ENCODE assay signal across 8 cellular contexts in the genomic region with DNA sequence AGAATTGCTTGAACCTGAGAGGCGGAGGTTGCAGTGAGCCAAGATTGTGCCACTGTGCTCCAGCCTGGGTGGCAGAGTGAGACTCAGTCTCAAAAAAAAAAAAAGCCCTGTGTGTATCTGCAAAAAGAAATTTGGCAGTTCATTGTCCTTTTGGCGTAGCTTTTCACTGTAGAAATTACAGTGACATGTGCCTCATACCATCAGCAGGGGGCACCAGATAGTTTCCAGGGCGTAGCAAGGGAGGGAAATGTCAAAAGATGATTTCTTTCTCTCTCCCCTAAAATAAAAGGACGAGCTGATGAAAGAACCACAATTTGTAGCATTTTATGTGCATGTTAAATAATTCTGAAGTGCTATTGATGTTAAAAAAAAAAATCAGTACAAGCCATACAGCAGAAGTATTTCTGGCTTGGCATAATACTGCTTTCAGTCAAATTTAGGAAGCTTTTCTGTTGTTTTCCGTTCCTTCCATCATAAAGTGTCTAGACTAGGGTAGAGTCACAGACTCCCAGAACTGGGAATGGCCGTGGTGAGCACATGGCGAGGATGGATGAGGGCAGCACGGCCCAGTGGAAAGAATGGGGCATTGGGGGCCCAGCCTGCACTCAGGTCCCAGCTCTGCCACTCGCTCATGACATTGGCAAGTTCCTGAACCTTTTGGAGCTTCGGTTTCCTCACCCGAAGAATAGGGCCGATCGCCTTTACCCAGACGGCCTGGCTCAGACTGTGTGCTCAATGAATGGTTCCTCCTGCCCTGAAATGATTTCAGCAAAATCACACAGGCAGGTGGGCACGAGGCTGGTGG. TPM values are rescaled to one million over a fixed set of nuclear protein-coding genes. Genes with fewer than 3 reads are reported as not detected.
DNase-seq lines count a peak whose midpoint lies in the region; ATAC-seq, FAIRE-seq and TF ChIP-seq lines count a peak whose summit lies in the region.

No MANE protein-coding gene starts in this region.

- no peaks in the 10 kb centered on the region for H3K9me3 ChIP-seq in HAP-1
- H3K9me3 ChIP-seq in OCI-LY1 (ENCODE audit: low read length) = no peaks in the 10 kb centered on the region
- no peaks in the 10 kb centered on the region for H3K9me3 ChIP-seq in pancreas

- in situ Hi-C loops in HAP-1 (cut with MboI; ENCODE audit: low sequenced_read_pairs) = no loop called here

- no peaks in the 10 kb centered on the region for H3K79me2 ChIP-seq in OCI-LY1 (ENCODE audit: insufficient read depth, low read length)

- H3K4me1 ChIP-seq in HAP-1 (peaks cover 9% of the 10 kb centered on the region), OCI-LY1 (ENCODE audit: insufficient read depth, low read length, severe bottlenecking) (peaks cover 42% of the 10 kb centered on the region), pancreas (peaks cover 0 to 13% (median 7%) of the 10 kb centered on the region in 3 donors)

- peak in 3 of 4 donors; percentile 23 to 47 (median 26) for ATAC-seq in pancreas
- ATAC-seq in GM21390 (IDR thresholded peaks at IDR 0.05; ENCODE audit: unreplicated experiment) = no peak

- H3K36me3 Mint-ChIP-seq in CD14-positive monocyte = peaks cover 0 to 9% of the 10 kb centered on the region in 2 donors
- peaks cover 32% of the 10 kb centered on the region for H3K36me3 Mint-ChIP-seq in activated T-cell treated with anti-CD3 and anti-CD28 coated beads, Interleukin-2, amount 50 U/mL, for 24 hours (ENCODE audit: low read depth)

- H2AFZ ChIP-seq in OCI-LY1 (ENCODE audit: low read length) = no peak overlapping the region

- H4K20me1 ChIP-seq in OCI-LY1 (ENCODE audit: insufficient read depth, low read length) = no peaks in the 10 kb centered on the region

- H3K27me3 ChIP-seq in HAP-1 (ENCODE audit: low read depth) = no peaks in the 10 kb centered on the region
- H3K27me3 ChIP-seq in OCI-LY1 (ENCODE audit: insufficient read depth, low read length) = no peaks in the 10 kb centered on the region
- no peaks in the 10 kb centered on the region for H3K27me3 ChIP-seq in pancreas

- FAIRE-seq in pancreas (lab: Jason Lieb, UNC) = peak; percentile 88

- intact Hi-C loops in CD14-positive monocyte (cut with micrococcal nuclease) (loop anchor here (1.0 kb wide), 1 partner anchor 288 kb away; no protein-coding TSS in a partner anchor), pancreas (cut with DNase I) (loop anchor here in 1 of 3 donors (5.0 kb wide), 1 partner anchor 290 kb away; no protein-coding TSS in a partner anchor), posterior vena cava (cut with DNase I) (loop anchor here (2.0 to 5.0 kb wide), 2 partner anchors 288 to 290 kb away; no protein-coding TSS in a partner anchor)

- TF ChIP-seq CTCF in CD14-positive monocyte (IDR thresholded peaks at IDR 0.05) (peak; percentile 88), OCI-LY1 (IDR thresholded peaks at IDR 0.05; ENCODE audit: low read length) (peak; percentile 82), pancreas (IDR thresholded peaks at IDR 0.05) (peak; percentile 28 to 71 (median 48))

- no peak overlapping the region for H3K4me2 ChIP-seq in OCI-LY1 (ENCODE audit: low read length)

- no peaks in the 10 kb centered on the region for H3K9me3 Mint-ChIP-seq in CD14-positive monocyte
- no peaks in the 10 kb centered on the region for H3K9me3 Mint-ChIP-seq in activated T-cell treated with anti-CD3 and anti-CD28 coated beads, Interleukin-2, amount 50 U/mL, for 24 hours

- no peaks in the 10 kb centered on the region for H3F3A ChIP-seq in OCI-LY1 (ENCODE audit: insufficient read depth, low read length)

- H3K9ac ChIP-seq in OCI-LY1 (ENCODE audit: low read length) = no peak overlapping the region

- peaks cover 19% of the 10 kb centered on the region for H3K36me3 ChIP-seq in HAP-1 (replicated peaks)
- H3K36me3 ChIP-seq in OCI-LY1 (ENCODE audit: insufficient read depth, low read length) = peaks cover 5% of the 10 kb centered on the region; the same call in 1 of the 2 replicates
- H3K36me3 ChIP-seq in pancreas = peaks cover 0 to 7% (median 0%) of the 10 kb centered on the region in 3 donors

- no peaks in the 10 kb centered on the region for H3K9me2 ChIP-seq in OCI-LY1 (ENCODE audit: low read depth, low read length)

- 50 to 56% methylated on average over 15 of the region's 15 CpGs for WGBS in pancreas, 2 donors

- H3K4me3 ChIP-seq in HAP-1 (no peak overlapping the region), OCI-LY1 (ENCODE audit: low read depth, low read length, poor library complexity, severe bottlenecking) (no peak overlapping the region), pancreas (no peak overlapping the region)

- peaks cover 0 to 5% (median 0%) of the 10 kb centered on the region in 3 donors for H3K27me3 Mint-ChIP-seq in CD14-positive monocyte (ENCODE audit: low read depth in 3 of 3)
- H3K27me3 Mint-ChIP-seq in activated T-cell treated with anti-CD3 and anti-CD28 coated beads, Interleukin-2, amount 50 U/mL, for 24 hours = peaks cover 4% of the 10 kb centered on the region

- H3K4me1 Mint-ChIP-seq in CD14-positive monocyte = peaks cover 61% of the 10 kb centered on the region
- H3K4me1 Mint-ChIP-seq in activated T-cell treated with anti-CD3 and anti-CD28 coated beads, Interleukin-2, amount 50 U/mL, for 24 hours (ENCODE audit: low read depth) = peaks cover 81% of the 10 kb centered on the region

- H3K4me3 Mint-ChIP-seq in CD14-positive monocyte = peak overlapping the region; percentile 75 to 90
- H3K4me3 Mint-ChIP-seq in activated T-cell treated with anti-CD3 and anti-CD28 coated beads, Interleukin-2, amount 50 U/mL, for 24 hours = peak overlapping the region; percentile 80

- DNase-seq in CD14-positive monocyte (ENCODE audit: low spot score) (peak; percentile 63), HAP-1 (ENCODE audit: low spot score in 2 of 2) (peak; percentile 71), fibroblast of peridontal ligament (ENCODE audit: extremely low read depth) (peak; percentile 78), pancreas (peak in 3 of 6 donors; percentile 32 to 51 (median 35)), posterior vena cava (ENCODE audit: low spot score) (no peak)
- peak; percentile 62 for DNase-seq in activated T-cell treated with anti-CD3 and anti-CD28 coated beads, Interleukin-2, amount 50 U/mL, for 24 hours

- H3K27ac Mint-ChIP-seq in CD14-positive monocyte = peak overlapping the region; percentile 65 to 91 (median 89)
- H3K27ac Mint-ChIP-seq in activated T-cell treated with anti-CD3 and anti-CD28 coated beads, Interleukin-2, amount 50 U/mL, for 24 hours = peak overlapping the region; percentile 98

- H3K27ac ChIP-seq in OCI-LY1 (ENCODE audit: low read depth, low read length, poor library complexity, severe bottlenecking) (no peak overlapping the region), pancreas (no peak overlapping the region)

RNA-seq across cellular contexts. Expression of gene RFLNB, which starts 33.3 kb away (rescaled TPM):
- polyA plus RNA-seq in CD14-positive monocyte (10 to 100 TPM; 19.8 to 22.0 TPM), pancreas (1 to 10 TPM; 2.9 to 3.0 TPM)
- total RNA-seq in pancreas (1 to 10 TPM; 2.4 to 4.1 (median 2.7) TPM), posterior vena cava (100 to 1,000 TPM in 1 of 2 donors, 10 to 100 TPM in 1; 69.7 to 133 TPM)

RNA-seq across cellular contexts. Expression of gene RPH3AL, which starts 59.8 kb away (rescaled TPM):
- polyA plus RNA-seq in CD14-positive monocyte (1 to 10 TPM in 1 of 2 donors, under 1 TPM in 1; 0.71 to 1.5 TPM), pancreas (10 to 100 TPM; 43.4 to 46.5 TPM)
- total RNA-seq in pancreas (10 to 100 TPM; 45.1 to 89.1 (median 61.7) TPM), posterior vena cava (10 to 100 TPM in 1 of 2 donors, 1 to 10 TPM in 1; 9.7 to 11.2 TPM)

Comparison
In these comparisons a context has a peak if more than half of its experiments do, and no peak if none do; other contexts are left out.
1. RNA of gene RFLNB, which starts 33.3 kb away (total RNA-seq): 69.7 to 133 TPM in posterior vena cava; 2.4 to 4.1 TPM in pancreas; every median in the first group is over 10 times any median in the second.
2. Peak in every context shown above with its lines, with median percentiles within 50 percentile points of each other: CTCF ChIP-seq.